ENCODE assay signal across 21 cellular contexts in genomic region chr3:36063992-36064391, GRCh38.
DNase-seq lines count a peak whose midpoint lies in the region; ATAC-seq, FAIRE-seq and TF ChIP-seq lines count a peak whose summit lies in the region.
"Had no signal": no experiment of that assay in that cellular context is flagged by ENCODE, and none has a peak within 500 bp of the region (broad histone marks: within the 10 kb centered on the region; RNA-seq: fewer than 3 reads in every experiment).

No MANE protein-coding gene starts in this region.

- TF ChIP-seq EP300 in A549 (IDR thresholded peaks at IDR 0.05) = no peak

- H3K9ac ChIP-seq in Karpas-422 (ENCODE audit: low read length) = no peak overlapping the region

- H3K4me2 ChIP-seq in A549 (0 out of 3 replicates have a peak overlapping the region, but pooled peaks have one; percentile 13), Karpas-422 (ENCODE audit: low read depth, low read length, poor library complexity, severe bottlenecking) (no peak overlapping the region)
- H3K4me2 ChIP-seq: GM23338 had no signal

- DNase-seq in A549 (ENCODE audit: low read depth in 1 of 2, low spot score in 1 of 2) (no peak), Karpas-422 (peak; percentile 4), RCC 7860 (ENCODE audit: low spot score) (peak; percentile 28), fibroblast of the aortic adventitia (ENCODE audit: low read depth) (peak; percentile 4), NCI-H2107 (lab: John Stamatoyannopoulos, UW) (no peak), anterior cingulate cortex (lab: John Stamatoyannopoulos, UW) (no peak), GM13976 (ENCODE audit: low spot score) (no peak), HUDEP-2 (lab: John Stamatoyannopoulos, UW; ENCODE audit: unreplicated experiment in 76 of 76) (no peak)
- DNase-seq: AML-193; Caco-2; CD4-positive, alpha-beta T cell; HCEC 1CT; KG1 had no signal

- H3K4me1 ChIP-seq in A549 (peaks cover 25% of the 10 kb centered on the region), Karpas-422 (ENCODE audit: low read length) (no peaks in the 10 kb centered on the region)
- H3K4me1 ChIP-seq: Caco-2 had no signal

- POLR2A ChIA-PET in A549 (lab: Yijun Ruan, JAX) = no interaction called here

- H3K4me3 ChIP-seq in A549 = no peak overlapping the region
- no peak overlapping the region for H3K4me3 ChIP-seq in Karpas-422 (ENCODE audit: low read length)
- H3K4me3 ChIP-seq in fibroblast of the aortic adventitia (ENCODE audit: low read depth, low read length) = no peak overlapping the region
- H3K4me3 ChIP-seq: GM23338 had no signal

- H3K9me3 ChIP-seq in A549 (no peaks in the 10 kb centered on the region), Karpas-422 (ENCODE audit: low read length) (no peaks in the 10 kb centered on the region)
- H3K9me3 ChIP-seq: Caco-2 had no signal

- no peaks in the 10 kb centered on the region for H3K79me2 ChIP-seq in Karpas-422 (ENCODE audit: low read length)

- CTCF ChIA-PET in A549 (lab: Yijun Ruan, JAX) = interaction anchor here (0.6 to 1.3 kb wide), 2 partner anchors 60 to 444 kb away, joined by 3 to 4 read pairs; no protein-coding TSS in a partner anchor

- TF ChIP-seq CTCF in A549 (IDR thresholded peaks at IDR 0.05) (no peak), fibroblast of the aortic adventitia (IDR thresholded peaks at IDR 0.05; ENCODE audit: insufficient read depth, low read length) (no peak), GM13976 (IDR thresholded peaks at IDR 0.05; ENCODE audit: borderline replicate concordance, control extremely low read depth, extremely low read depth, insufficient read depth, missing control alignments) (no peak)

- TF ChIP-seq POLR2A in A549 (IDR thresholded peaks at IDR 0.05; ENCODE audit: low read length) = no peak

- WGBS in A549 (ENCODE audit: missing lambda C conversion rate) = 5% methylated on average over 2 of the region's 2 CpGs

- FAIRE-seq in A549 (lab: Jason Lieb, UNC) (no peak), RCC 7860 (lab: Jason Lieb, UNC) (peak; percentile 31)
- FAIRE-seq: A204.1, D721Med, G401.6, GM12891, GM19239, H54 had no signal

- H3K27me3 ChIP-seq in Karpas-422 (ENCODE audit: low read length) = no peaks in the 10 kb centered on the region

- no peak for ATAC-seq in A549
- ATAC-seq: GM23338 had no signal

- H3K27ac ChIP-seq in A549 (no peak overlapping the region; a peak in 1 of 6 replicates), Karpas-422 (ENCODE audit: low read length) (no peak overlapping the region)
- H3K27ac ChIP-seq: C4-2B had no signal

- H2AFZ ChIP-seq in Karpas-422 (ENCODE audit: low read length) = no peak overlapping the region

- no peak for TF ChIP-seq RAD21 in A549 (conservative IDR thresholded peaks at IDR 0.05 in 1 of 2, IDR thresholded peaks at IDR 0.05 in 1 of 2)

- in situ Hi-C loops in GM13976 (cut with MboI; ENCODE audit: low sequenced_read_pairs, unreplicated experiment) = no loop called here

- no peaks in the 10 kb centered on the region for H3K9me2 ChIP-seq in Karpas-422 (replicated peaks; ENCODE audit: insufficient read depth, low read length)

- H3K36me3 ChIP-seq in Karpas-422 (ENCODE audit: insufficient read depth, low read length) = no peaks in the 10 kb centered on the region

- H4K20me1 ChIP-seq in Karpas-422 (ENCODE audit: insufficient read depth, low read depth, low read length) = no peaks in the 10 kb centered on the region

TF ChIP-seq in A549, 52 proteins besides CTCF, POLR2A, EP300 and RAD21:
- TF ChIP-seq ZNF302 (CRISPR knock-in tag; IDR thresholded peaks at IDR 0.05) (no peak), CBX8 (IDR thresholded peaks at IDR 0.05) (no peak), ZC3H11A (IDR thresholded peaks at IDR 0.05) (no peak)

Comparison
In these comparisons a context has a peak if more than half of its experiments do, and no peak if none do; other contexts are left out.
1. DNase-seq: peak in Karpas-422 (single experiment), RCC 7860 (single experiment) and fibroblast of the aortic adventitia (single experiment); none in A549 (0 of 2), NCI-H2107 (single experiment), anterior cingulate cortex (0 of 58), GM13976 (single experiment) and HUDEP-2 (0 of 76).